ENCODE assay signal across 8 cellular contexts in genomic region chr22:23856721-23857605, GRCh38. TPM values are rescaled to one million over a fixed set of nuclear protein-coding genes. Genes with fewer than 3 reads are reported as not detected.
DNase-seq lines count a peak whose midpoint lies in the region; ATAC-seq and TF ChIP-seq lines count a peak whose summit lies in the region.

No MANE protein-coding gene starts in this region.

- H3K4me1 Mint-ChIP-seq in memory B cell: peaks cover 15% of the 10 kb centered on the region

- intact Hi-C loops in tibial artery (cut with DNase I; ENCODE audit: low total_unique reads): no loop called here

- H3K36me3 ChIP-seq in SJSA1 (no peaks in the 10 kb centered on the region), tibial artery (no peaks in the 10 kb centered on the region)
- H3K36me3 ChIP-seq in effector memory CD4-positive, alpha-beta T cell (ENCODE audit: control insufficient read depth, insufficient read depth, low read length): no peaks in the 10 kb centered on the region

- DNase-seq in DMS79 (lab: John Stamatoyannopoulos, UW) (peak; percentile 31), SJSA1 (ENCODE audit: low read depth in 1 of 2, low spot score in 2 of 2) (no peak), memory B cell (ENCODE audit: low spot score in 2 of 2) (peak in 1 of 2 donors; percentile 47), tibial artery (no peak), NCI-H2029 treated with DMSO at 0.1 percent for 48 hours (lab: John Stamatoyannopoulos, UW) (no peak)
- peak in 1 of 3 donors; percentile 16 for DNase-seq in effector memory CD4-positive, alpha-beta T cell

- H3K27me3 ChIP-seq in SJSA1 (replicated peaks) (no peaks in the 10 kb centered on the region), tibial artery (no peaks in the 10 kb centered on the region)
- no peaks in the 10 kb centered on the region for H3K27me3 ChIP-seq in effector memory CD4-positive, alpha-beta T cell (replicated peaks; ENCODE audit: control insufficient read depth, insufficient read depth, low read length, poor library complexity, severe bottlenecking)

- H3K4me3 ChIP-seq in SJSA1 (peak overlapping the region; percentile 39), tibial artery (peak overlapping the region; percentile 58 to 73)
- H3K4me3 ChIP-seq in effector memory CD4-positive, alpha-beta T cell (ENCODE audit: insufficient read depth, low read depth, low read length, poor library complexity, severe bottlenecking): peak overlapping the region; percentile 92

- H3K4me1 ChIP-seq in SJSA1 (replicated peaks) (peaks cover 11% of the 10 kb centered on the region), tibial artery (peaks cover 0 to 17% (median 11%) of the 10 kb centered on the region in 4 donors)
- H3K4me1 ChIP-seq in effector memory CD4-positive, alpha-beta T cell (ENCODE audit: control insufficient read depth, insufficient read depth, low read length, poor library complexity, severe bottlenecking): peaks cover 14% of the 10 kb centered on the region

- no peaks in the 10 kb centered on the region for H3K27me3 Mint-ChIP-seq in memory B cell

- peak overlapping the region; percentile 81 for H3K27ac Mint-ChIP-seq in memory B cell

- H3K9me3 Mint-ChIP-seq in memory B cell: no peaks in the 10 kb centered on the region

- TF ChIP-seq CTCF in tibial artery (IDR thresholded peaks at IDR 0.05): peak in 1 of 2 experiments; percentile 13

- no peak overlapping the region for H3K27ac ChIP-seq in SJSA1
- peak overlapping the region; percentile 65 for H3K27ac ChIP-seq in effector memory CD4-positive, alpha-beta T cell (ENCODE audit: insufficient read depth, low read length, poor library complexity, severe bottlenecking)
- peak overlapping the region; percentile 91 to 95 for H3K27ac ChIP-seq in tibial artery

- ATAC-seq in GM19328 (IDR thresholded peaks at IDR 0.05; ENCODE audit: unreplicated experiment) (peak; percentile 31), HG03439 (IDR thresholded peaks at IDR 0.05; ENCODE audit: unreplicated experiment) (peak; percentile 49), memory B cell (ENCODE audit: low read depth) (peak; percentile 37)

- H3K9me3 ChIP-seq in SJSA1 (replicated peaks) (no peaks in the 10 kb centered on the region), tibial artery (no peaks in the 10 kb centered on the region)
- H3K9me3 ChIP-seq in effector memory CD4-positive, alpha-beta T cell (ENCODE audit: control insufficient read depth, low read length): no peaks in the 10 kb centered on the region

- H3K4me3 Mint-ChIP-seq in memory B cell: peak overlapping the region; percentile 95

- peaks cover under 1% of the 10 kb centered on the region for H3K36me3 Mint-ChIP-seq in memory B cell

RNA-seq across cellular contexts. Expression of gene SLC2A11, which starts 0.7 kb away (rescaled TPM):
- 0.50 and 3.0 TPM in 2 replicates for total RNA-seq in SJSA1 (2014; rRNA removed; shearing (Covaris generic))

RNA-seq across cellular contexts. Expression of gene DERL3, which starts 18.2 kb away (rescaled TPM):
- not detected in 2 replicates for total RNA-seq in SJSA1 (2014; rRNA removed; shearing (Covaris generic))

RNA-seq across cellular contexts. Expression of gene MIF, which starts 37.2 kb away (rescaled TPM):
- total RNA-seq in SJSA1 (2014; rRNA removed; shearing (Covaris generic)): 110 and 155 TPM in 2 replicates

Comparison
In these comparisons a context has a peak if more than half of its experiments do, and no peak if none do; other contexts are left out.
1. H3K4me3 ChIP-seq: peak in every context shown above with its lines; median percentile 92 in effector memory CD4-positive, alpha-beta T cell; 66 in tibial artery; 39 in SJSA1.